In the genomic region with DNA sequence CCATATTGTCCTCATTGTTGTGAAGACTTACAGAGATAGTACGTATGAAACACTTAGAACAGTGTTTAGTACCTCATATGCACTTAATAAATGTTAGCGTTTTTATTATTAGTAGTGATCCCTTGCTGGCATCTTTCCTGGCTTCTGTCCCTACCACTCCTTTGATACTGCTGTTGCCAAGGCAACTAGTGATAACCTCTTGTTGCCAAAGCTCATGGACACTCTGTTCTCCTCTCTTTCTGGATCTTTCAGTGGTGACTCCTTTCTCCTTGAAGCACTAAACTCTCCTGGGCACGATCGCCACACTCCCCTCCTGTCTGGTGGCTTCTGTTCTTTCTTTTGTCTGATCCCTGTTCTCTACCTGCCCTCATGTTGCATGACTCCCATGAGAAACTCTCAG, we compare ENCODE assay signal across 21 cellular contexts.
A peak's percentile ranks its signal among the peaks of the same experiment; 100 is the strongest.
DNase-seq lines count a peak whose midpoint lies in the region; ATAC-seq, FAIRE-seq and TF ChIP-seq lines count a peak whose summit lies in the region.
"Had no signal": no experiment of that assay in that cellular context is flagged by ENCODE, and none has a peak within 500 bp of the region (broad histone marks: within the 10 kb centered on the region; RNA-seq: fewer than 3 reads in every experiment).

No MANE protein-coding gene starts in this region.

- H3F3A ChIP-seq in PC-3 (ENCODE audit: low read length, unreplicated experiment): no peaks in the 10 kb centered on the region

- H3K4me1 ChIP-seq in right atrium auricular region: peaks cover 0 to 55% of the 10 kb centered on the region in 2 donors
- H3K4me1 ChIP-seq in small intestine (ENCODE audit: control insufficient read depth in 2 of 2, insufficient read depth in 1 of 2, low read depth in 1 of 2, low read length in 1 of 2): peaks cover 0 to 5% of the 10 kb centered on the region in 2 donors
- H3K4me1 ChIP-seq in PC-3 (ENCODE audit: insufficient read depth, low read length): no peaks in the 10 kb centered on the region

- H4K20me1 ChIP-seq in PC-3 (ENCODE audit: low read length): peaks cover 5% of the 10 kb centered on the region; the same call in 1 of the 2 replicates

- H3K4me1 Mint-ChIP-seq in memory B cell (peaks cover 29% of the 10 kb centered on the region), type B pancreatic cell (ENCODE audit: unreplicated experiment) (peaks cover 31% of the 10 kb centered on the region)

- WGBS in small intestine, 3 donors: 72 to 86% (median 85%) methylated on average over 4 of the region's 4 CpGs

- no peaks in the 10 kb centered on the region for H3K9me2 ChIP-seq in PC-3 (replicated peaks; ENCODE audit: low read length)

- H3K27me3 Mint-ChIP-seq in memory B cell (no peaks in the 10 kb centered on the region), type B pancreatic cell (no peaks in the 10 kb centered on the region)
- H3K27me3 Mint-ChIP-seq: CD8-positive, alpha-beta memory T cell had no signal

- H3K79me2 ChIP-seq in PC-3 (ENCODE audit: low read length): peaks cover 87% of the 10 kb centered on the region

- no peak for FAIRE-seq in small intestine (lab: Jason Lieb, UNC)
- FAIRE-seq: G401.6, GM12892 had no signal

- intact Hi-C loops in Right ventricle myocardium inferior (cut with DNase I) (no loop called here), PC-3 (cut with micrococcal nuclease) (no loop called here)

- H3K4me3 Mint-ChIP-seq in memory B cell (no peak overlapping the region), type B pancreatic cell (no peak overlapping the region)
- H3K4me3 Mint-ChIP-seq: CD8-positive, alpha-beta memory T cell; GM23338 had no signal

- H3K27ac ChIP-seq in right atrium auricular region: peak overlapping the region in 1 of 2 donors; percentile 8
- no peak overlapping the region for H3K27ac ChIP-seq in small intestine (ENCODE audit: low read depth in 1 of 2, low read length in 1 of 2)
- no peak overlapping the region for H3K27ac ChIP-seq in PC-3 (ENCODE audit: low read length)
- H3K27ac ChIP-seq: C4-2B, SJSA1 had no signal

- H3K36me3 Mint-ChIP-seq in memory B cell: peaks cover 17% of the 10 kb centered on the region
- H3K36me3 Mint-ChIP-seq in type B pancreatic cell: peaks cover 19% of the 10 kb centered on the region

- H3K27me3 ChIP-seq in right atrium auricular region (no peaks in the 10 kb centered on the region), small intestine (ENCODE audit: control insufficient read depth in 2 of 2, insufficient read depth in 2 of 2, low read length in 2 of 2) (no peaks in the 10 kb centered on the region), PC-3 (ENCODE audit: low read length) (no peaks in the 10 kb centered on the region)
- H3K27me3 ChIP-seq: SJSA1 had no signal

- DNase-seq in Right ventricle myocardium inferior (ENCODE audit: missing footprints) (no peak), right atrium auricular region (ENCODE audit: low spot score) (no peak), fibroblast of villous mesenchyme (ENCODE audit: low read depth) (peak; percentile 51), memory B cell (ENCODE audit: low spot score in 2 of 2) (no peak), small intestine (peak; percentile 13), type B pancreatic cell (ENCODE audit: extremely low spot score, unreplicated experiment) (no peak), PC-3 (no peak)
- DNase-seq: CD8-positive, alpha-beta memory T cell; IMR-90; NCI-H1417; NCI-H187 treated with DMSO at 0.1 percent for 48 hours; NCI-H2107; NCI-H446 treated with DMSO at 0.1 percent for 48 hours; NCI-H526 treated with DMSO at 0.1 percent for 48 hours had no signal

- H3K4me2 ChIP-seq in PC-3 (ENCODE audit: low read length): no peak overlapping the region
- H3K4me2 ChIP-seq: GM23338 had no signal

- TF ChIP-seq CTCF in right atrium auricular region (IDR thresholded peaks at IDR 0.05) (no peak), fibroblast of villous mesenchyme (IDR thresholded peaks at IDR 0.05; ENCODE audit: insufficient read depth, low read depth, low read length) (no peak), type B pancreatic cell (conservative IDR thresholded peaks at IDR 0.05) (no peak), PC-3 (conservative IDR thresholded peaks at IDR 0.05; ENCODE audit: low read depth, low read length) (no peak)

- H3K27ac Mint-ChIP-seq in memory B cell (peak overlapping the region; percentile 3), type B pancreatic cell (no peak overlapping the region)
- H3K27ac Mint-ChIP-seq: CD8-positive, alpha-beta memory T cell; GM23338 had no signal

- peak; percentile 60 for ATAC-seq in Right ventricle myocardium inferior
- ATAC-seq in memory B cell (ENCODE audit: low read depth): no peak
- ATAC-seq in PC-3: no peak
- no peak for ATAC-seq in GM19397 (IDR thresholded peaks at IDR 0.05; ENCODE audit: unreplicated experiment)
- ATAC-seq: GM23338 had no signal

- H3K4me3 ChIP-seq in right atrium auricular region (no peak overlapping the region), fibroblast of villous mesenchyme (ENCODE audit: low read depth, low read length) (no peak overlapping the region), small intestine (ENCODE audit: low read depth in 1 of 2, low read length in 2 of 2) (no peak overlapping the region), PC-3 (ENCODE audit: low read length) (no peak overlapping the region)
- H3K4me3 ChIP-seq: GM23338, HAP-1, SJSA1 had no signal

- POLR2A ChIA-PET in PC-3 (lab: Charles Lee; ENCODE audit: unreplicated experiment): no interaction called here

- no peaks in the 10 kb centered on the region for H3K9me3 Mint-ChIP-seq in memory B cell
- peaks cover 5% of the 10 kb centered on the region for H3K9me3 Mint-ChIP-seq in type B pancreatic cell
- H3K9me3 Mint-ChIP-seq: CD8-positive, alpha-beta memory T cell; GM23338 had no signal

- BruUV-seq in PC-3 (replicated peaks; lab: Mats Ljungman, UMichigan): no TSS peak

- CTCF ChIA-PET in PC-3 (lab: Charles Lee): no interaction called here

- H3K9me3 ChIP-seq in right atrium auricular region: no peaks in the 10 kb centered on the region
- no peaks in the 10 kb centered on the region for H3K9me3 ChIP-seq in small intestine (ENCODE audit: control insufficient read depth, low read depth)
- no peaks in the 10 kb centered on the region for H3K9me3 ChIP-seq in PC-3 (ENCODE audit: low read length)
- H3K9me3 ChIP-seq: HAP-1, SJSA1 had no signal

- H3K36me3 ChIP-seq in right atrium auricular region (no peaks in the 10 kb centered on the region), small intestine (ENCODE audit: control insufficient read depth in 2 of 2, insufficient read depth in 2 of 2, low read length in 2 of 2) (no peaks in the 10 kb centered on the region), PC-3 (ENCODE audit: low read depth, low read length) (no peaks in the 10 kb centered on the region)
- H3K36me3 ChIP-seq: HAP-1, SJSA1 had no signal

- H2AFZ ChIP-seq in PC-3 (ENCODE audit: low read length): no peak overlapping the region
- H2AFZ ChIP-seq: GM23338 had no signal

- H3K9ac ChIP-seq in PC-3 (ENCODE audit: low read length): no peak overlapping the region

Comparison
In these comparisons a context has a peak if more than half of its experiments do, and no peak if none do; other contexts are left out.
1. DNase-seq: peak in fibroblast of villous mesenchyme (single experiment) and small intestine (single experiment); none in Right ventricle myocardium inferior (single experiment), right atrium auricular region (single experiment), memory B cell (0 of 2), type B pancreatic cell (single experiment) and PC-3 (single experiment).